Comparison of ENCODE assay signal across 8 cellular contexts in the genomic region with DNA sequence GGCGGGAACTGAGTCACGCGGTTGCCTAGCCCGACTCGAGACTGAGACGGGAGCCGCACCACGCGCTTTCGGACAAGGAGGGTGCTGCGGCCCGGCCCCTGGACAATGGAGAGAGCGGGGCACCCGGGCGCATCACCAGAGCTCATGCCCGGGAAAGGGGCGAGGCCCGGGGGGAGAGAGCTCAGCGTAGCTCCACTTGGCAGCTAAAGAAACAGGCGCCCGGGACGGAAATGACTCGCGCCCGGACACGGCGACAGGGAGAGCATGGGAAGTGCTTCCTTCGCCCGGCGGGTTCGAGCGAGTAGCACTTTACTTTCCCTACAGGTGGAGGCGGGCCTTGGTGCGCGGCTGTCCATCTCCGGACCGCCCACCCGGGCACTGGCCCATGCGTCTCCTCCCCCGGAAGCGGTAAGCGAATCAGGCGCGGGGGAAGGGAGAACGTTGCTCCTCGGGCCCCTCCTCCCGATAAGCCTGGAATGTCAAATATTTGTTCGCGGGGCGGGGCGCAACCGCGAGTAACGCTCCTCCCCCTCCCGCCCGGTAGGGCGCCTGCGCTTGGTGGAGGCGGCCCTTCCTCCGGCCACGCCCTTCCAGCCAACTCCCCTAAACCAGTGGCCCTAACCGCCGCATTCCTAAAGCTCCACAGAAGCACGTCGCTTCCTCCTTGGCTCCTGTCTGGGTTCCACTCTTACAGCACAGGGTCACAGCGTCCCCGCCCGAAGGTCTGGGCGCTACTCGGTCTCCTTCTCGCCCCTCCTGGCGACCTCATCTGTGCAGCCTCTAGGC.
DNase-seq lines count a peak whose midpoint lies in the region; ATAC-seq lines count a peak whose summit lies in the region.

No MANE protein-coding gene starts in this region.

- peak overlapping the region; percentile 77 for H3K27ac ChIP-seq in ACC112 (ENCODE audit: low read depth, low read length)

- ATAC-seq in GM18907 (IDR thresholded peaks at IDR 0.05; ENCODE audit: unreplicated experiment) (peak; percentile 85), HG03135 (IDR thresholded peaks at IDR 0.05; ENCODE audit: unreplicated experiment) (peak; percentile 77)

- H3K4me3 ChIP-seq in ACC112 (ENCODE audit: low read depth, low read length), result peak overlapping the region; percentile 75

- H2AFZ ChIP-seq in ACC112 (ENCODE audit: low read length, unreplicated experiment), result peak overlapping the region; percentile 70

- H3K36me3 ChIP-seq in ACC112 (ENCODE audit: insufficient read depth, low read length), result no peaks in the 10 kb centered on the region

- no peaks in the 10 kb centered on the region for H3K27me3 ChIP-seq in ACC112 (ENCODE audit: insufficient read depth, low read length)

- H3K4me1 ChIP-seq in ACC112 (ENCODE audit: control insufficient read depth, insufficient read depth, low read length, unreplicated experiment), result peaks cover 14% of the 10 kb centered on the region

- DNase-seq in NCI-H226 (peak; percentile 95), cerebellar nuclear complex (lab: John Stamatoyannopoulos, UW) (peak; percentile 89 to 99), islet precursor cell (peak; percentile 100)
- DNase-seq in activated CD4-positive, CD25-positive, alpha-beta regulatory T cell treated with anti-CD3 and anti-CD28 coated beads, Interleukin-2, amount 50 U/mL, for 72 hours, result peak; percentile 90
- peak; percentile 86 to 93 for DNase-seq in stimulated activated CD4-positive, alpha-beta T cell treated with anti-CD3 and anti-CD28 coated beads, Interleukin-12 subunit alpha, Interleukin-12 subunit beta, amount 100 ng/mL, for 24 hours (ENCODE audit: low read depth in 2 of 2)

- H3K79me2 ChIP-seq in ACC112 (ENCODE audit: control insufficient read depth, insufficient read depth, low read length, unreplicated experiment), result no peaks in the 10 kb centered on the region

Comparison
In these comparisons a context has a peak if more than half of its experiments do, and no peak if none do; other contexts are left out.
1. Peak in every context shown above with its lines: DNase-seq, ATAC-seq, H3K4me3 ChIP-seq and H3K27ac ChIP-seq.